In genomic region chr17:70936724-70937123, GRCh38 we compare ENCODE assay signal across 26 cellular contexts.
"Had no signal": no experiment of that assay in that cellular context is flagged by ENCODE, and none has a peak within 500 bp of the region (broad histone marks: within the 10 kb centered on the region; RNA-seq: fewer than 3 reads in every experiment).

No MANE protein-coding gene starts in this region.

- DNase-seq: stimulated activated CD4-positive, alpha-beta T cell treated with anti-CD3 and anti-CD28 coated beads, Interleukin-2, amount 100 ng/mL, for 48 hours; stimulated activated CD4-positive, alpha-beta T cell treated with anti-CD3 and anti-CD28 coated beads, Interleukin-4, amount 100 ng/mL, for 24 hours; stimulated activated CD4-positive, alpha-beta T cell treated with anti-CD3 and anti-CD28 coated beads, Interleukin-4, amount 100 ng/mL, for 4 hours; stimulated activated CD8-positive, alpha-beta memory T cell treated with anti-CD3 and anti-CD28 coated beads, Interleukin-4, amount 100 ng/mL, for 48 hours; stimulated activated naive B cell treated with anti-CD40 and anti-IgM and Interleukin-4, amounts not matched to agents 10 μg/mL and 1 μg/mL and 100 μg/mL, for 72 hours; stimulated activated naive CD4-positive, alpha-beta T cell; stimulated activated naive CD4-positive, alpha-beta T cell treated with Interleukin-2 at 50 U/mL for 16 hours; stimulated activated naive CD8-positive, alpha-beta T cell treated with anti-CD3 and anti-CD28 coated beads, Interleukin-15, amount 100 ng/mL, for 72 hours; stimulated activated naive CD8-positive, alpha-beta T cell treated with anti-CD3 and anti-CD28 coated beads, Interleukin-15, Interleukin-2, amounts not matched to agents 100 U/mL and 50 U/mL, for 24 hours; stomach; substantia nigra; testis; thyroid gland; tibial artery; transverse colon; trophoblast cell; upper lobe of left lung; upper lobe of right lung; uterus had no signal

- ATAC-seq: stimulated activated effector memory CD8-positive, alpha-beta T cell treated with anti-CD3 and anti-CD28 coated beads, Interleukin-12 subunit alpha, Interleukin-12 subunit beta, amount 100 ng/mL, for 72 hours; stimulated activated memory B cell treated with anti-CD40 and anti-IgM and Interleukin-4, amounts not matched to agents 10 μg/mL and 1 μg/mL and 100 μg/mL, for 72 hours; stimulated activated naive B cell treated with anti-CD40 and anti-IgM and Interleukin-4, amounts not matched to agents 10 μg/mL and 1 μg/mL and 100 μg/mL, for 72 hours; stimulated activated naive CD8-positive, alpha-beta T cell treated with anti-CD3 and anti-CD28 coated beads, Interleukin-15, amount 100 ng/mL, for 72 hours; stimulated activated naive CD8-positive, alpha-beta T cell treated with anti-CD3 and anti-CD28 coated beads, Interleukin-15, Interleukin-2, amounts not matched to agents 100 U/mL and 50 U/mL, for 24 hours; upper lobe of right lung had no signal

- H3K36me3 ChIP-seq: stomach, suprapubic skin, thoracic aorta, thyroid gland, tibial artery, tibial nerve, transverse colon, upper lobe of left lung, upper lobe of right lung, uterus, vagina had no signal

- H3K4me1 ChIP-seq: stomach, suprapubic skin, testis, tibial artery, tibial nerve, transverse colon, upper lobe of left lung, upper lobe of right lung, uterus, vagina had no signal

- H3K9me3 ChIP-seq: stomach, suprapubic skin, testis, thoracic aorta, thyroid gland, tibial artery, tibial nerve, transverse colon, upper lobe of left lung, upper lobe of right lung, uterus, vagina had no signal

- H3K27ac ChIP-seq: stomach, suprapubic skin, testis, thoracic aorta, thyroid gland, tibial artery, tibial nerve, transverse colon, upper lobe of left lung, upper lobe of right lung, uterus, vagina had no signal

- H3K4me3 ChIP-seq: stomach, suprapubic skin, testis, thoracic aorta, thyroid gland, tibial artery, tibial nerve, transverse colon, upper lobe of left lung, upper lobe of right lung, uterus, vagina had no signal

- H3K27me3 ChIP-seq: stomach, suprapubic skin, testis, thyroid gland, tibial artery, tibial nerve, transverse colon, upper lobe of left lung, upper lobe of right lung, uterus, vagina had no signal

- FAIRE-seq: urothelium cell line had no signal
